10 cellular contexts compared by ENCODE assay signal in the genomic region with DNA sequence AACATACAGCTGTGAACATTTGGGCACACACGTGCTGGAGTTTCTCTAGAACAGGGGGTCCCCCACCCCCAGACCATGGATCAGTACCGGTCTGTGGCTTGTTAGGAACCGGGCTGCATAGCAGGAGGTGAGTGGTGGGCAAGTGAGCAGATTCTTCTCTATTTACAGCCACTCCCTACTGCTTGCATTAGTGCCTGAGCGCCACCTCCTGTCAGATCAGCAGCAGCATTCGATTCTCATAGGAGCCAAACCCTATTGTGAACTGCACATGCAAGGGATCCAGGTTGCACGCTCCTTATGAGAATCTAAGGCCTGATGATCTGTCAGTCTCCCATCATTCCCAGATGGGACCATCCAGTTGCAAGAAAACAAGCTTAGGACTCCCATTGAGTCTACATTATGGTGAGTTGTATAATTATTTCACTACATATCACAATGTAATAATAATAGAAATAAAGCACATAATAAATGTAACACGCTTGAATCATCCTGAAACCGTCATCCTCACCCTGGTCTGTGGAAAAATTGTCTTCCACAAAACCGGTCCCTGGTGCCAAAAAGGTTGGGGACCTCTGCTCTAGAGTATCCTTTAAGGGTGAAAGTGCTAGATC. TPM values are rescaled to one million over a fixed set of nuclear protein-coding genes. Genes with fewer than 3 reads are reported as not detected.
DNase-seq lines count a peak whose midpoint lies in the region; ATAC-seq and TF ChIP-seq lines count a peak whose summit lies in the region.
"Had no signal": no experiment of that assay in that cellular context is flagged by ENCODE, and none has a peak within 500 bp of the region (broad histone marks: within the 10 kb centered on the region; RNA-seq: fewer than 3 reads in every experiment).

No MANE protein-coding gene starts in this region.

- TF ChIP-seq CTCF in osteoblast (IDR thresholded peaks at IDR 0.05; ENCODE audit: extremely low read depth, low read depth, low read length) (peak; percentile 57), mesothelial cell of epicardium (IDR thresholded peaks at IDR 0.05; ENCODE audit: unreplicated experiment) (no peak)

- no peaks in the 10 kb centered on the region for H3K4me1 ChIP-seq in osteoblast (ENCODE audit: insufficient read depth, low read length)

- H3K79me2 ChIP-seq in osteoblast (ENCODE audit: insufficient read depth, low read length): peaks cover 22% of the 10 kb centered on the region

- H3K27me3 ChIP-seq in osteoblast (ENCODE audit: insufficient read depth, low read length): no peaks in the 10 kb centered on the region
- H3K27me3 ChIP-seq: dorsolateral prefrontal cortex had no signal

- no peak overlapping the region for H3K4me3 ChIP-seq in osteoblast (ENCODE audit: insufficient read depth, low read length)
- H3K4me3 ChIP-seq: dorsolateral prefrontal cortex had no signal

- H4K20me1 ChIP-seq in osteoblast (ENCODE audit: insufficient read depth, low read length): no peaks in the 10 kb centered on the region

- H3K9me3 Mint-ChIP-seq in activated T-helper 17 cell treated with anti-CD3 and anti-CD28 coated beads, Interleukin-2, amount 50 U/mL, for 72 hours: no peaks in the 10 kb centered on the region
- no peaks in the 10 kb centered on the region for H3K9me3 Mint-ChIP-seq in mesothelial cell of epicardium

- H2AFZ ChIP-seq in osteoblast (ENCODE audit: low read length): no peak overlapping the region

- ATAC-seq in activated T-helper 17 cell treated with anti-CD3 and anti-CD28 coated beads, Interleukin-2, amount 50 U/mL, for 72 hours (replicated peaks): no peak

- no peaks in the 10 kb centered on the region for H3K4me1 Mint-ChIP-seq in activated T-helper 17 cell treated with anti-CD3 and anti-CD28 coated beads, Interleukin-2, amount 50 U/mL, for 72 hours
- H3K4me1 Mint-ChIP-seq in mesothelial cell of epicardium: no peaks in the 10 kb centered on the region

- no peaks in the 10 kb centered on the region for H3K9me3 ChIP-seq in osteoblast (ENCODE audit: low read depth, low read length)

- no peaks in the 10 kb centered on the region for H3K36me3 Mint-ChIP-seq in activated T-helper 17 cell treated with anti-CD3 and anti-CD28 coated beads, Interleukin-2, amount 50 U/mL, for 72 hours (ENCODE audit: low read depth)
- H3K36me3 Mint-ChIP-seq in mesothelial cell of epicardium: no peaks in the 10 kb centered on the region

- no peak overlapping the region for H3K27ac Mint-ChIP-seq in activated T-helper 17 cell treated with anti-CD3 and anti-CD28 coated beads, Interleukin-2, amount 50 U/mL, for 72 hours
- H3K27ac Mint-ChIP-seq in mesothelial cell of epicardium: no peak overlapping the region

- H3K36me3 ChIP-seq in osteoblast (ENCODE audit: insufficient read depth, low read length): no peaks in the 10 kb centered on the region

- no peak overlapping the region for H3K4me2 ChIP-seq in osteoblast (ENCODE audit: insufficient read depth, low read length)

- DNase-seq in NCI-H510A treated with DMSO at 0.1 percent for 48 hours (lab: John Stamatoyannopoulos, UW) (peak; percentile 3), NCI-H510A (lab: John Stamatoyannopoulos, UW) (no peak), NAMALWA (ENCODE audit: low spot score) (peak; percentile 61), amniotic stem cell (lab: John Stamatoyannopoulos, UW) (peak; percentile 2), osteoblast (ENCODE audit: insufficient read length, low spot score, missing footprints) (no peak), mesothelial cell of epicardium (ENCODE audit: low spot score in 2 of 2, unreplicated experiment in 2 of 2) (no peak), occipital lobe (lab: John Stamatoyannopoulos, UW) (no peak)
- DNase-seq: NCI-H2029 had no signal

- no peak overlapping the region for H3K27ac ChIP-seq in osteoblast (ENCODE audit: low read depth, low read length)

- no peaks in the 10 kb centered on the region for H3K27me3 Mint-ChIP-seq in activated T-helper 17 cell treated with anti-CD3 and anti-CD28 coated beads, Interleukin-2, amount 50 U/mL, for 72 hours
- H3K27me3 Mint-ChIP-seq in mesothelial cell of epicardium (ENCODE audit: low read depth): no peaks in the 10 kb centered on the region

- H3K4me3 Mint-ChIP-seq in activated T-helper 17 cell treated with anti-CD3 and anti-CD28 coated beads, Interleukin-2, amount 50 U/mL, for 72 hours: no peak overlapping the region
- H3K4me3 Mint-ChIP-seq in mesothelial cell of epicardium: no peak overlapping the region

RNA-seq across cellular contexts. Expression of gene CHRM5, which starts 25.8 kb away (rescaled TPM):
- total RNA-seq in osteoblast (under 0.01 TPM in 2 replicates), mesothelial cell of epicardium (0.13 TPM in 1 of 3 replicates, not detected in the others), occipital lobe (0.47 TPM)
- not detected for total RNA-seq in activated T-helper 17 cell treated with anti-CD3 and anti-CD28 coated beads, Interleukin-2, amount 50 U/mL, for 72 hours

RNA-seq across cellular contexts. Expression of gene AVEN, which starts 44.9 kb away (rescaled TPM):
- 34.7 and 37.4 TPM in 2 replicates for total RNA-seq in osteoblast
- 10 to 100 TPM; 10.7 to 17.5 TPM for total RNA-seq in activated T-helper 17 cell treated with anti-CD3 and anti-CD28 coated beads, Interleukin-2, amount 50 U/mL, for 72 hours
- total RNA-seq in mesothelial cell of epicardium: 6.8 to 8.6 TPM (median 7.7 TPM) in 3 replicates
- 8.0 TPM for total RNA-seq in occipital lobe

Comparison
In these comparisons a context has a peak if more than half of its experiments do, and no peak if none do; other contexts are left out.
1. DNase-seq: peak in NCI-H510A treated with DMSO at 0.1 percent for 48 hours (single experiment), NAMALWA (single experiment) and amniotic stem cell (single experiment); none in NCI-H510A (single experiment), osteoblast (single experiment), mesothelial cell of epicardium (0 of 2) and occipital lobe (single experiment).